In the genomic region with DNA sequence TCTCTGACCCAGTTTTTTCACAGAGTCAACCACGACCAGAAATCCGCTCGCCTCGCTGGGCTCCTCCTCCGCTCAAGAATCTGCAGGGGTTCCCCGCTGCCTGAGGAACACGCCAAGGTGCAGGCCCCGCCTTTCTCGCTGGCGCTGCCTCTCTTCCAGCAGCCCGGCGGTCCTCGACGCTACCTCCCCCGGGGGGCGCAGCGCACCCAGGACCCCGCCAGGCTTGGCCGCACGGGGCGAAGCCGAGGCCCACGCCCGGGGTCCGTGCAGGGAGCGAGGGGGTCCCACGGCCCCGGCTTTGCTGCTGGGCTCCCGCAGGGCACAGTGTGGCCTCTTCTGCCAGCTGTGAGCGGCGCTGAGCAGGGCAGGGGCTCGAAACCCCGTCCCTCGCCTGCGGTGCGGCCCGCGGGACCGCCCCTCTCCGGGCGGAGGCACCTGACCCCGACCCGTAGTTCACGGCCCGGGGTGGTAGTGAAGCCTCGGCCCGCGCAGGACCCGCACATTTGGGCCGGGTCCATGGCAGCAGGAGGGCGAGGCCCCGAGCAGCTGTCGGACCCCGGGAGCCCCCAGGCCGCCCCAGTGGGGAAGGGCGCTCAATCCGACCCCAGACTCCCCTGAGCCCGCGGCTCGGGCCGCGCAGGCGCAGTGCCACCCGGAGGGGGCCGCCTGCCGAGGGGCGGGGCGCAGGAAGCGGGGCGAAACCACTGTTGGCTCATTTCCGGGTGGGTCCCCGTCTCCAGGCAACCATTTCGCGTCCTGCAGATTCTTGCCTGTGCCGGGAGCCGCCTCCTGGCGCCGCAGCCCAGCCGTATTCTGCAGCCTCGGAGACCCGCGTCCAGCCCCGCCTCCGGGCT, we compare ENCODE assay signal across 8 cellular contexts. TPM values are rescaled to one million over a fixed set of nuclear protein-coding genes. Genes with fewer than 3 reads are reported as not detected.
A peak's percentile ranks its signal among the peaks of the same experiment; 100 is the strongest.
DNase-seq lines count a peak whose midpoint lies in the region; ATAC-seq and TF ChIP-seq lines count a peak whose summit lies in the region.

No MANE protein-coding gene starts in this region.

- TF ChIP-seq CTCF in AG04450 (IDR thresholded peaks at IDR 0.05; ENCODE audit: low read depth, low read length) (peak; percentile 26; the same call in 1 of the 2 replicates), WTC11 (IDR thresholded peaks at IDR 0.05) (no peak), cardiac fibroblast (IDR thresholded peaks at IDR 0.05; ENCODE audit: low read depth, low read length) (no peak), spleen (IDR thresholded peaks at IDR 0.05 in 8 of 11, conservative IDR thresholded peaks at IDR 0.05 in 3 of 11) (peak in 6 of 11 experiments; percentile 16 to 44 (median 32))

- 0 to 1% (median 1%) methylated on average over 42 to 84 of the region's 84 CpGs for WGBS in spleen, 5 donors

- H3K27me3 ChIP-seq in AG04450 (ENCODE audit: control insufficient read depth, insufficient read depth, low read length) (no peaks in the 10 kb centered on the region), spleen (replicated peaks in 1 of 7) (no peaks in the 10 kb centered on the region)

- H3K27ac Mint-ChIP-seq in WTC11 = no peak overlapping the region

- H3K27ac ChIP-seq in AG04450 (ENCODE audit: low read depth, low read length) (no peak overlapping the region), spleen (peak overlapping the region; percentile 83 to 98 (median 94))

- peaks cover 23% of the 10 kb centered on the region for H3K9me3 Mint-ChIP-seq in WTC11

- H3K9me3 ChIP-seq in AG04450 (ENCODE audit: control insufficient read depth, insufficient read depth, low read length) (peaks cover 12% of the 10 kb centered on the region), spleen (peaks cover 3 to 23% (median 21%) of the 10 kb centered on the region in 8 donors)

- H3K4me3 Mint-ChIP-seq in WTC11 = peak overlapping the region; percentile 71

- peaks cover 7% of the 10 kb centered on the region for H3K36me3 Mint-ChIP-seq in WTC11

- POLR2A ChIA-PET in AG04450 (lab: Yijun Ruan, JAX) (no interaction called here), WTC11 (lab: Charles Lee) (no interaction called here)

- peak overlapping the region; percentile 81 for H3K4me3 ChIP-seq in AG04450 (ENCODE audit: low read depth, low read length)
- H3K4me3 ChIP-seq in cardiac fibroblast (replicated peaks in 1 of 2; ENCODE audit: low read depth in 2 of 2, low read length in 2 of 2) = peak overlapping the region; percentile 67 to 80
- peak overlapping the region; percentile 57 to 97 (median 78) for H3K4me3 ChIP-seq in spleen

- ATAC-seq in GM18907 (IDR thresholded peaks at IDR 0.05; ENCODE audit: unreplicated experiment) (peak; percentile 81), HG03139 (IDR thresholded peaks at IDR 0.05; ENCODE audit: unreplicated experiment) (peak; percentile 60), WTC11 (peak; percentile 84)

- peak; percentile 20 to 68 (median 33) for TF ChIP-seq POLR2A in spleen (IDR thresholded peaks at IDR 0.05)

- DNase-seq in AG04450 (ENCODE audit: low read depth, low spot score) (peak; percentile 74), NCI-H2227 (lab: John Stamatoyannopoulos, UW; ENCODE audit: unreplicated experiment) (peak; percentile 95), WTC11 (ENCODE audit: low spot score) (peak; percentile 90), cardiac fibroblast (ENCODE audit: low read depth in 2 of 2) (peak; percentile 89 to 93), iris pigment epithelial cell (ENCODE audit: low read depth) (peak; percentile 85), spleen (peak; percentile 97)

- peaks cover 21% of the 10 kb centered on the region for H3K27me3 Mint-ChIP-seq in WTC11 (ENCODE audit: low read depth)

- CTCF ChIA-PET in AG04450 (lab: Charles Lee) (no interaction called here), WTC11 (lab: Charles Lee) (interaction anchor here (0.8 kb wide), 1 partner anchor 444 kb away, joined by 4 read pairs; no protein-coding TSS in a partner anchor)

- no peaks in the 10 kb centered on the region; the same call in 1 of the 2 replicates for H3K4me1 Mint-ChIP-seq in WTC11

- intact Hi-C loops in spleen (cut with DNase I; ENCODE audit: low total_unique reads) = loop anchor here (5.0 kb wide), 1 partner anchor 50 kb away; no protein-coding TSS in a partner anchor

- peaks cover 8 to 39% (median 21%) of the 10 kb centered on the region in 6 donors for H3K4me1 ChIP-seq in spleen

- no peaks in the 10 kb centered on the region for H3K36me3 ChIP-seq in spleen

TF ChIP-seq in WTC11, 78 proteins besides CTCF, POLR2A, EP300 and RAD21:
- TF ChIP-seq, protein P1, sequence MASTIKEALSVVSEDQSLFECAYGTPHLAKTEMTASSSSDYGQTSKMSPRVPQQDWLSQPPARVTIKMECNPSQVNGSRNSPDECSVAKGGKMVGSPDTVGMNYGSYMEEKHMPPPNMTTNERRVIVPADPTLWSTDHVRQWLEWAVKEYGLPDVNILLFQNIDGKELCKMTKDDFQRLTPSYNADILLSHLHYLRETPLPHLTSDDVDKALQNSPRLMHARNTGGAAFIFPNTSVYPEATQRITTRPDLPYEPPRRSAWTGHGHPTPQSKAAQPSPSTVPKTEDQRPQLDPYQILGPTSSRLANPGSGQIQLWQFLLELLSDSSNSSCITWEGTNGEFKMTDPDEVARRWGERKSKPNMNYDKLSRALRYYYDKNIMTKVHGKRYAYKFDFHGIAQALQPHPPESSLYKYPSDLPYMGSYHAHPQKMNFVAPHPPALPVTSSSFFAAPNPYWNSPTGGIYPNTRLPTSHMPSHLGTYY (CRISPR knock-in tag; IDR thresholded peaks at IDR 0.05) = no peak
- TF ChIP-seq, protein P2, sequence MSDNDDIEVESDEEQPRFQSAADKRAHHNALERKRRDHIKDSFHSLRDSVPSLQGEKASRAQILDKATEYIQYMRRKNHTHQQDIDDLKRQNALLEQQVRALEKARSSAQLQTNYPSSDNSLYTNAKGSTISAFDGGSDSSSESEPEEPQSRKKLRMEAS (CRISPR knock-in tag; IDR thresholded peaks at IDR 0.05) = peak; percentile 40; the same call in 1 of the 2 replicates
- TF ChIP-seq, protein P3, sequence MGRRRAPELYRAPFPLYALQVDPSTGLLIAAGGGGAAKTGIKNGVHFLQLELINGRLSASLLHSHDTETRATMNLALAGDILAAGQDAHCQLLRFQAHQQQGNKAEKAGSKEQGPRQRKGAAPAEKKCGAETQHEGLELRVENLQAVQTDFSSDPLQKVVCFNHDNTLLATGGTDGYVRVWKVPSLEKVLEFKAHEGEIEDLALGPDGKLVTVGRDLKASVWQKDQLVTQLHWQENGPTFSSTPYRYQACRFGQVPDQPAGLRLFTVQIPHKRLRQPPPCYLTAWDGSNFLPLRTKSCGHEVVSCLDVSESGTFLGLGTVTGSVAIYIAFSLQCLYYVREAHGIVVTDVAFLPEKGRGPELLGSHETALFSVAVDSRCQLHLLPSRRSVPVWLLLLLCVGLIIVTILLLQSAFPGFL (CRISPR knock-in tag; IDR thresholded peaks at IDR 0.05; ENCODE audit: borderline replicate concordance) = peak; percentile 12; the same call in 1 of the 2 replicates
- TF ChIP-seq ZNF423 (CRISPR knock-in tag; IDR thresholded peaks at IDR 0.05) = peak; percentile 37; the same call in 1 of the 2 replicates
- TF ChIP-seq, protein P4, sequence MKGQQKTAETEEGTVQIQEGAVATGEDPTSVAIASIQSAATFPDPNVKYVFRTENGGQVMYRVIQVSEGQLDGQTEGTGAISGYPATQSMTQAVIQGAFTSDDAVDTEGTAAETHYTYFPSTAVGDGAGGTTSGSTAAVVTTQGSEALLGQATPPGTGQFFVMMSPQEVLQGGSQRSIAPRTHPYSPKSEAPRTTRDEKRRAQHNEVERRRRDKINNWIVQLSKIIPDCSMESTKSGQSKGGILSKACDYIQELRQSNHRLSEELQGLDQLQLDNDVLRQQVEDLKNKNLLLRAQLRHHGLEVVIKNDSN (CRISPR knock-in tag; IDR thresholded peaks at IDR 0.05) = peak; percentile 39; the same call in 1 of the 2 replicates
- TF ChIP-seq, protein P5, sequence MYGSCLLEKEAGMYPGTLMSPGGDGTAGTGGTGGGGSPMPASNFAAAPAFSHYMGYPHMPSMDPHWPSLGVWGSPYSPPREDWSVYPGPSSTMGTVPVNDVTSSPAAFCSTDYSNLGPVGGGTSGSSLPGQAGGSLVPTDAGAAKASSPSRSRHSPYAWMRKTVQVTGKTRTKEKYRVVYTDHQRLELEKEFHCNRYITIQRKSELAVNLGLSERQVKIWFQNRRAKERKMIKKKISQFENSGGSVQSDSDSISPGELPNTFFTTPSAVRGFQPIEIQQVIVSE (CRISPR knock-in tag; IDR thresholded peaks at IDR 0.05; ENCODE audit: borderline replicate concordance) = no peak
- TF ChIP-seq, protein P6, sequence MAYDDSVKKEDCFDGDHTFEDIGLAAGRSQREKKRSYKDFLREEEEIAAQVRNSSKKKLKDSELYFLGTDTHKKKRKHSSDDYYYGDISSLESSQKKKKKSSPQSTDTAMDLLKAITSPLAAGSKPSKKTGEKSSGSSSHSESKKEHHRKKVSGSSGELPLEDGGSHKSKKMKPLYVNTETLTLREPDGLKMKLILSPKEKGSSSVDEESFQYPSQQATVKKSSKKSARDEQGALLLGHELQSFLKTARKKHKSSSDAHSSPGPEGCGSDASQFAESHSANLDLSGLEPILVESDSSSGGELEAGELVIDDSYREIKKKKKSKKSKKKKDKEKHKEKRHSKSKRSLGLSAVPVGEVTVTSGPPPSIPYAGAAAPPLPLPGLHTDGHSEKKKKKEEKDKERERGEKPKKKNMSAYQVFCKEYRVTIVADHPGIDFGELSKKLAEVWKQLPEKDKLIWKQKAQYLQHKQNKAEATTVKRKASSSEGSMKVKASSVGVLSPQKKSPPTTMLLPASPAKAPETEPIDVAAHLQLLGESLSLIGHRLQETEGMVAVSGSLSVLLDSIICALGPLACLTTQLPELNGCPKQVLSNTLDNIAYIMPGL (CRISPR knock-in tag; IDR thresholded peaks at IDR 0.05) = peak; percentile 60; the same call in 1 of the 2 replicates
- TF ChIP-seq GABPB1 (CRISPR knock-in tag; IDR thresholded peaks at IDR 0.05) = peak; percentile 82

RNA-seq across cellular contexts. Expression of a gene that starts 10.0 kb away (rescaled TPM):
- polyA plus RNA-seq in AG04450 (2011; rRNA removed) (0.10 and 0.21 TPM in 2 replicates), spleen (1 to 10 TPM; 2.5 to 6.4 (median 2.9) TPM)
- not detected in 2 replicates for polyA minus RNA-seq in AG04450 (2011; rRNA and poly(A)+ RNA removed)
- total RNA-seq in WTC11 (2021) (0.55 to 0.64 TPM in 2 of 3 replicates, not detected in the other), spleen (1 to 10 TPM in 6 of 7 donors, not detected in 1; 1.9 to 4.6 (median 3.5) TPM)

RNA-seq across cellular contexts. Expression of a gene that starts 56.2 kb away (rescaled TPM):
- polyA plus RNA-seq in AG04450 (2011; rRNA removed) (10.2 and 14.3 TPM in 2 replicates), spleen (10 to 100 TPM; 10.7 to 29.0 (median 13.2) TPM)
- 8.3 and 11.3 TPM in 2 replicates for polyA minus RNA-seq in AG04450 (2011; rRNA and poly(A)+ RNA removed)
- total RNA-seq in WTC11 (2021) (47.8 to 51.1 TPM (median 50.3 TPM) in 3 replicates), spleen (10 to 100 TPM; 21.9 to 43.0 (median 26.7) TPM)

Comparison
In these comparisons a context has a peak if more than half of its experiments do, and no peak if none do; other contexts are left out.
1. CTCF ChIP-seq: peak in AG04450 (single experiment) and spleen (6 of 11); none in WTC11 (single experiment) and cardiac fibroblast (single experiment).
2. Peak in every context shown above with its lines, with median percentiles within 50 percentile points of each other: DNase-seq, H3K4me3 ChIP-seq and ATAC-seq.